ENCODE assay signal across 28 cellular contexts in genomic region chr14:91731986-91732385, GRCh38. TPM values are rescaled to one million over a fixed set of nuclear protein-coding genes. Genes with fewer than 3 reads are reported as not detected.
A peak's percentile ranks its signal among the peaks of the same experiment; 100 is the strongest.
DNase-seq lines count a peak whose midpoint lies in the region; ATAC-seq and TF ChIP-seq lines count a peak whose summit lies in the region.
"Had no signal": no experiment of that assay in that cellular context is flagged by ENCODE, and none has a peak within 500 bp of the region (broad histone marks: within the 10 kb centered on the region; RNA-seq: fewer than 3 reads in every experiment).

A gene with protein sequence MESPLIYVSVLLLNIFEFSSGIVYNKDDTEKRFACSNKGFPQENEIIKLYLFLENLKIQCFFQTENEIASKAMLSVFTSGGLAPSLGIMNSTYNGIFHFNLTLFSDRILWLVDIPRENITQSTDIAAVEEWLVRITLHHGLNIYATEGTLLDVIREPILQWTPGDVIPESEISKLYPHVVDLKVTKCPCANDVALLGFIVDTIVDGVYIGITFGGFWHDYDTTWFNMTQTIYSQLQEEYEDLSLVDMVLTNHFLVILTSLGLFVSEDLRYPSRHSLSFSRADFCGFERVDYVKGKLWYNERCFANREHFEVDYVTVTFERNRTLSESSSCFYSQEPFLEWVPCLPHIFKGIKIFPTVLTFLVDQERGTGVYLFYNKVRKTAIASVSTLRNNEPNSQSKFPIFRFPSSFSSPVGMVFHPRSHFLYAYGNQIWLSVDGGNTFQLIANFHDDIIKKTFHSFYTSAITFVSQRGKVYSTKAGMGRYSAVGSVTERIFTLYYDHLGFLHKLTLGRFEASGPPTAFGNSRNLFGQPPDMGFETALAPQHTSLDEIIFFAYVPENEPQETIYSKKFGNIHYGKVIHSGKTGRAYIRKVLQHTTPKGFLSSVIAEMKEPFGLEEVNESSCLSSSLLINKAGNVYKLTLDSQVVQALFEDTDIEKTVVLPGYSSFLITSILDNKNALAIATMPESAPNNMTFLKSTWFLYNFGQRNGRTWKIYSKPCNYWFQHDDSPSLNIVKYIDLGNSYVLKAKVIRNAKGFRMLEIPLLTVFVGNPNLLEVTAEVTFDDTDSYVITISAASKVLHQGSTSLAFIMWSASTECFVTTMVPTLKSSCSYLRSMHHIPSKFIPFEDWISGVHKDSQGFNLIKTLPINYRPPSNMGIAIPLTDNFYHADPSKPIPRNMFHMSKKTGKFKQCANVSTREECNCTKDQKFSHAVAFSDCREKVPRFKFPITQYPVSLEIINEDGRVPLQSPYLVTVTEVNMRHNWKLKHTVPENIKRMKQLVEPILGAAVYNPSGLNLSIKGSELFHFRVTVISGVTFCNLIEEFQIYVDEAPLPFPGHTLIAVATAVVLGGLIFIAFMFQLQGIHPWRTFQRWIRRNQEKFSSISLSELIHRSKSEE (minus strand): TSS chr14:91732086. CDS start chr14:91729479, 2,607 bp downstream.

- no TSS peak for BruUV-seq in mammary epithelial cell (replicated peaks; lab: Mats Ljungman, UMichigan)

- H4K20me1 ChIP-seq in mammary epithelial cell (ENCODE audit: insufficient read depth, low read length) = no peaks in the 10 kb centered on the region

- POLR2A ChIA-PET in CD8-positive, alpha-beta T cell (lab: Charles Lee) = no interaction called here

- DNase-seq in breast epithelium (ENCODE audit: low spot score in 2 of 2) (no peak), mammary epithelial cell (no peak), endodermal cell (no peak), dermis blood vessel endothelial cell (no peak), NCI-H1417 treated with DMSO at 0.1 percent for 48 hours (lab: John Stamatoyannopoulos, UW) (no peak)
- no peak for DNase-seq in CD8-positive, alpha-beta T cell
- DNase-seq: C1 segment of cervical spinal cord; Caco-2; CD4-positive, alpha-beta memory T cell; DMS 273 treated with DMSO at 0.1 percent for 48 hours; DMS79; EL; GDM1; H7; NCI-H1048; NCI-H1417; NCI-H187; NCI-H2081 treated with DMSO at 0.1 percent for 48 hours; NCI-H2171; NCI-H226; NCI-H510A; NCI-H69; Peyer's patch; SHP77 treated with DMSO at 0.1 percent for 48 hours had no signal

- no peak within 1 kb of the TSS for H3K27ac ChIP-seq in breast epithelium
- H3K27ac ChIP-seq in mammary epithelial cell (ENCODE audit: insufficient read depth, low read depth, low read length) = no peak within 1 kb of the TSS
- H3K27ac ChIP-seq in endodermal cell (ENCODE audit: low read depth, low read length) = peak within 1 kb of the TSS; percentile 5
- H3K27ac ChIP-seq in CD8-positive, alpha-beta T cell (ENCODE audit: low read depth, low read length) = no peak within 1 kb of the TSS
- H3K27ac ChIP-seq: Peyer's patch had no signal

- no peak within 1 kb of the TSS for H3K4me3 Mint-ChIP-seq in endodermal cell
- H3K4me3 Mint-ChIP-seq in CD8-positive, alpha-beta T cell = no peak within 1 kb of the TSS
- H3K4me3 Mint-ChIP-seq: CD4-positive, alpha-beta memory T cell had no signal

- H2AFZ ChIP-seq in mammary epithelial cell (ENCODE audit: low read depth, low read length) (no peak within 1 kb of the TSS), neuron (ENCODE audit: low read depth, low read length) (peak within 1 kb of the TSS; percentile 15)

- H3K27me3 ChIP-seq in breast epithelium = no peaks in the 10 kb centered on the region
- H3K27me3 ChIP-seq in mammary epithelial cell (ENCODE audit: insufficient read depth, low read length) = no peaks in the 10 kb centered on the region
- no peaks in the 10 kb centered on the region for H3K27me3 ChIP-seq in endodermal cell (ENCODE audit: control insufficient read depth, insufficient read depth, low read length, poor library complexity, severe bottlenecking)
- no peaks in the 10 kb centered on the region for H3K27me3 ChIP-seq in neuron (ENCODE audit: insufficient read depth, low read length)
- H3K27me3 ChIP-seq in CD8-positive, alpha-beta T cell (ENCODE audit: insufficient read depth, low read length) = no peaks in the 10 kb centered on the region
- H3K27me3 ChIP-seq: Peyer's patch had no signal

- ATAC-seq in GM21529 (IDR thresholded peaks at IDR 0.05; ENCODE audit: unreplicated experiment) = no peak
- ATAC-seq in CD8-positive, alpha-beta T cell = no peak
- ATAC-seq: GM12878 had no signal

- no peaks in the 10 kb centered on the region for H3K79me2 ChIP-seq in mammary epithelial cell (ENCODE audit: insufficient read depth, low read length)

- no peaks in the 10 kb centered on the region for H3K27me3 Mint-ChIP-seq in endodermal cell (ENCODE audit: insufficient read depth)
- peaks cover 6% of the 10 kb centered on the region for H3K27me3 Mint-ChIP-seq in CD8-positive, alpha-beta T cell (ENCODE audit: low read depth)
- H3K27me3 Mint-ChIP-seq: CD4-positive, alpha-beta memory T cell had no signal

- no peaks in the 10 kb centered on the region for H3K9me3 Mint-ChIP-seq in endodermal cell
- H3K9me3 Mint-ChIP-seq in CD8-positive, alpha-beta T cell = no peaks in the 10 kb centered on the region
- H3K9me3 Mint-ChIP-seq: CD4-positive, alpha-beta memory T cell had no signal

- no peaks in the 10 kb centered on the region for H3K36me3 Mint-ChIP-seq in endodermal cell (ENCODE audit: low read depth)
- H3K36me3 Mint-ChIP-seq in CD8-positive, alpha-beta T cell = peaks cover 2% of the 10 kb centered on the region

- WGBS in mammary epithelial cell (ENCODE audit: low coverage, missing lambda C conversion rate) = 71% methylated on average over 2 of the region's 2 CpGs
- WGBS in endodermal cell (ENCODE audit: insufficient coverage in 1 of 2, insufficient read length in 1 of 2), 2 experiments = 92% methylated on average over 2 of the region's 2 CpGs; no CpG with 5 or more reads in 1 of the 2 experiments

- H3K36me3 ChIP-seq in breast epithelium (no peaks in the 10 kb centered on the region), mammary epithelial cell (ENCODE audit: insufficient read depth, low read length) (no peaks in the 10 kb centered on the region), endodermal cell (ENCODE audit: control insufficient read depth, insufficient read depth, low read length) (no peaks in the 10 kb centered on the region), neuron (ENCODE audit: insufficient read depth, low read length) (no peaks in the 10 kb centered on the region)
- H3K36me3 ChIP-seq in CD8-positive, alpha-beta T cell (ENCODE audit: insufficient read depth, low read length) = no peaks in the 10 kb centered on the region
- H3K36me3 ChIP-seq: Peyer's patch had no signal

- H3K4me3 ChIP-seq in breast epithelium = no peak within 1 kb of the TSS
- H3K4me3 ChIP-seq in mammary epithelial cell (replicated peaks in 1 of 3; ENCODE audit: insufficient read depth in 1 of 3, low read depth in 2 of 3, low read length in 3 of 3) = no peak within 1 kb of the TSS
- H3K4me3 ChIP-seq in endodermal cell (ENCODE audit: low read length) = no peak within 1 kb of the TSS
- no peak within 1 kb of the TSS for H3K4me3 ChIP-seq in neuron (ENCODE audit: low read length)
- H3K4me3 ChIP-seq in CD8-positive, alpha-beta T cell (ENCODE audit: low read depth, low read length) = no peak within 1 kb of the TSS
- H3K4me3 ChIP-seq: GM12878, Peyer's patch had no signal

- intact Hi-C loops in breast epithelium (cut with DNase I; ENCODE audit: low total_unique reads) (no loop called here), mammary epithelial cell (cut with micrococcal nuclease) (no loop called here)
- intact Hi-C loops in CD8-positive, alpha-beta T cell (cut with DNase I, micrococcal nuclease) = no loop called here

- H3K4me1 Mint-ChIP-seq in endodermal cell = no peaks in the 10 kb centered on the region
- H3K4me1 Mint-ChIP-seq in CD8-positive, alpha-beta T cell (ENCODE audit: low read depth) = peaks cover 1% of the 10 kb centered on the region
- H3K4me1 Mint-ChIP-seq: CD4-positive, alpha-beta memory T cell had no signal

- TF ChIP-seq CTCF in breast epithelium (IDR thresholded peaks at IDR 0.05) (no peak), mammary epithelial cell (conservative IDR thresholded peaks at IDR 0.05 in 1 of 2, IDR thresholded peaks at IDR 0.05 in 1 of 2; ENCODE audit: extremely low read depth in 1 of 2, insufficient read depth in 1 of 2, low read depth in 1 of 2, low read length in 2 of 2) (no peak), endodermal cell (conservative IDR thresholded peaks at IDR 0.05) (no peak)
- no peak for TF ChIP-seq CTCF in CD8-positive, alpha-beta T cell (IDR thresholded peaks at IDR 0.05)

- CTCF ChIA-PET in mammary epithelial cell (lab: Charles Lee; ENCODE audit: low non-redundant PET) = no interaction called here
- CTCF ChIA-PET in CD8-positive, alpha-beta T cell (lab: Charles Lee) = no interaction called here

- in situ Hi-C loops in mammary epithelial cell (cut with MboI; ENCODE audit: low sequenced_read_pairs in 2 of 2) = no loop called here

- H3K9ac ChIP-seq in mammary epithelial cell (ENCODE audit: insufficient read depth, low read length) = no peak within 1 kb of the TSS
- H3K9ac ChIP-seq in endodermal cell (ENCODE audit: extremely low read depth, low read length, poor library complexity, severe bottlenecking) = no peak within 1 kb of the TSS

- H3K9me3 ChIP-seq in breast epithelium = no peaks in the 10 kb centered on the region
- no peaks in the 10 kb centered on the region for H3K9me3 ChIP-seq in mammary epithelial cell (replicated peaks; ENCODE audit: insufficient read depth, low read length)
- no peaks in the 10 kb centered on the region for H3K9me3 ChIP-seq in endodermal cell (ENCODE audit: control insufficient read depth, low read length)
- H3K9me3 ChIP-seq in neuron (ENCODE audit: low read length) = no peaks in the 10 kb centered on the region
- H3K9me3 ChIP-seq in CD8-positive, alpha-beta T cell (ENCODE audit: low read length) = no peaks in the 10 kb centered on the region
- H3K9me3 ChIP-seq: Caco-2, Peyer's patch had no signal

- no peak for TF ChIP-seq POLR2A in breast epithelium (IDR thresholded peaks at IDR 0.05)

- H3K27ac Mint-ChIP-seq in endodermal cell = no peak within 1 kb of the TSS
- no peak within 1 kb of the TSS for H3K27ac Mint-ChIP-seq in CD8-positive, alpha-beta T cell

- H3K4me1 ChIP-seq in breast epithelium = peaks cover 0 to 2% of the 10 kb centered on the region in 2 donors
- H3K4me1 ChIP-seq in mammary epithelial cell (ENCODE audit: insufficient read depth, low read length) = no peaks in the 10 kb centered on the region
- no peaks in the 10 kb centered on the region for H3K4me1 ChIP-seq in endodermal cell (ENCODE audit: control insufficient read depth, insufficient read depth, low read length)
- H3K4me1 ChIP-seq in neuron (ENCODE audit: insufficient read depth, low read length) = peaks cover 13% of the 10 kb centered on the region
- H3K4me1 ChIP-seq in CD8-positive, alpha-beta T cell (ENCODE audit: insufficient read depth, low read length) = no peaks in the 10 kb centered on the region
- H3K4me1 ChIP-seq: Peyer's patch had no signal

- dilution Hi-C loops in mammary epithelial cell (cut with HindIII; ENCODE audit: low sequenced_read_pairs) = loop anchor here (5.0 kb wide), 1 partner anchor 90 kb away; no protein-coding TSS in a partner anchor

- no peak within 1 kb of the TSS for H3K4me2 ChIP-seq in mammary epithelial cell (ENCODE audit: insufficient read depth, low read depth, low read length)

RNA-seq across cellular contexts. Expression of the gene that starts here (rescaled TPM):
- total RNA-seq in breast epithelium (10 to 100 TPM in 2 of 3 donors, 1 to 10 TPM in 1; 2.4 to 18.7 (median 16.1) TPM), mammary epithelial cell (1 to 10 TPM in 1 of 2 donors, under 1 TPM in 1; 0.61 to 1.0 TPM), endodermal cell (under 1 TPM in 1 of 2 donors, not detected in 1; 0.64 TPM), dermis blood vessel endothelial cell (0.33 and 0.68 TPM in 2 replicates)
- polyA plus RNA-seq in mammary epithelial cell = 0.11 TPM
- not detected for polyA minus RNA-seq in mammary epithelial cell
- not detected for polyA plus RNA-seq in endodermal cell (2013, experiment 1 of 2)
- not detected for polyA plus RNA-seq in endodermal cell (2013, experiment 2 of 2)
- total RNA-seq in CD8-positive, alpha-beta T cell = 1 to 10 TPM; 4.2 to 5.0 TPM
- total RNA-seq: GM12878, OCI-LY7 had no signal
- polyA plus RNA-seq: GM12878 had no signal
